In the genomic region with DNA sequence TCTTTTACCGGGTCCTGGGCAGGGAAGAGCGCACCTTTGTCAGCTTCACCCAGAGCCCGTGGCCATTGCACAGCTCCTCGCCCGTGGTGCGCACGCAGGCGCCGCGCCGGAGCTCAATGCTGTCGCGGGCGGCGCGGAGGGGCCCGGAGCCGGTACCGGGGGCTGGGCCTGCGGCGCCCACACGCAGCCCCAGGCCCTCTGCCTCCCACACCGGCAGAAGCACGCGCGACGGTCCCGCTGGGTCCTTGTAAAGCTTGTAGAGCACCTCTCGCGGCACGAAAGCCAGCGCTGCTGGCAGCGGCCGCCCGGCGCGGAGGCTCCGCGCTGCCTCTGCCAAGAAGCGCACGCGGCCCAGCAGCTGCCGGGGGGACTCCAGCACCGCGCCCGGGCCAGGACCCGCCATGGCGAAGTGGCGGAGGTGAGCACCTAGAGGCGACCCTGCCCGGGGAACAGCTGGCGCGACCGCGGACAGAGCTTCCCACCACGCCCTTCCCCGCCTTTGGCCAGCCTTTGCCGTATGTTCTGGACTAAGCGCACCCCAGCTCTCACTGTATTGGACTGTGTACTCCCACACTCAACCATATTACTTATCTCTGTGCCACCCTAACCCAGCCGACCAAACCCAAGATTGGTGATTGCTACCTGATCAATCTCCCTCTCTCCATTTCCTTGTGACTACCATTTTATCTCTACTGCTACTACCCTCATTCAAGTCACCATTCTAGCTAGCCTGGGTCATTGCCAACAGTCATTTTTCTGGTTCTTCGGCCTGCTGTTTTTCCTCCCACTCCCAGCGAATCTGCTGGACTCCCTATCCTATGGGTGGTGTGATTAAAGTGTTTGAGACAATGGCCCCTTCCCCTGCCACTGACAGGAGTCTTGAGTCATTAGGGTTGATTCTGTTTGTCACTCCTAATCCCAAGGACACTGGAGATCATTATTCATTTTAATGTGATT, we compare ENCODE assay signal across 8 cellular contexts. TPM values are rescaled to one million over a fixed set of nuclear protein-coding genes. Genes with fewer than 3 reads are reported as not detected.
A peak's percentile ranks its signal among the peaks of the same experiment; 100 is the strongest.
DNase-seq lines count a peak whose midpoint lies in the region; ATAC-seq and TF ChIP-seq lines count a peak whose summit lies in the region.

A gene (minus strand): TSS at position 470 of the 957 bp plus-strand sequence. CDS start 67 bp downstream, at position 403.

- TF ChIP-seq CTCF in fibroblast of mammary gland (conservative IDR thresholded peaks at IDR 0.05; ENCODE audit: control insufficient read depth, insufficient read depth, low read depth, low read length) = no peak

- H3K9me3 Mint-ChIP-seq in activated T-helper 17 cell treated with anti-CD3 and anti-CD28 coated beads, Interleukin-2, amount 50 U/mL, for 72 hours = no peaks in the 10 kb centered on the region
- H3K9me3 Mint-ChIP-seq in naive thymus-derived CD8-positive, alpha-beta T cell = no peaks in the 10 kb centered on the region
- no peaks in the 10 kb centered on the region for H3K9me3 Mint-ChIP-seq in stimulated activated naive CD8-positive, alpha-beta T cell treated with anti-CD3 and anti-CD28 coated beads, Interleukin-15, Interleukin-2, amounts not matched to agents 100 ng/mL and 50 ng/mL, for 24 hours

- H3K4me3 ChIP-seq in fibroblast of mammary gland (ENCODE audit: control insufficient read depth, low read depth, low read length) = peak within 1 kb of the TSS; percentile 61

- no peaks in the 10 kb centered on the region for H3K9me3 ChIP-seq in KOPT-K1 (ENCODE audit: insufficient read depth, low read length, poor library complexity, severe bottlenecking)

- ATAC-seq in GM21723 (IDR thresholded peaks at IDR 0.05; ENCODE audit: unreplicated experiment) = peak; percentile 70
- peak; percentile 85 for ATAC-seq in activated T-helper 17 cell treated with anti-CD3 and anti-CD28 coated beads, Interleukin-2, amount 50 U/mL, for 72 hours (replicated peaks)
- peak; percentile 61 to 63 for ATAC-seq in naive thymus-derived CD8-positive, alpha-beta T cell

- peak within 1 kb of the TSS; percentile 51 for H3K27ac ChIP-seq in KOPT-K1 (ENCODE audit: low read depth, low read length, poor library complexity, severe bottlenecking)

- H3K27me3 Mint-ChIP-seq in activated T-helper 17 cell treated with anti-CD3 and anti-CD28 coated beads, Interleukin-2, amount 50 U/mL, for 72 hours = no peaks in the 10 kb centered on the region
- H3K27me3 Mint-ChIP-seq in naive thymus-derived CD8-positive, alpha-beta T cell = no peaks in the 10 kb centered on the region
- no peaks in the 10 kb centered on the region for H3K27me3 Mint-ChIP-seq in stimulated activated naive CD8-positive, alpha-beta T cell treated with anti-CD3 and anti-CD28 coated beads, Interleukin-15, Interleukin-2, amounts not matched to agents 100 ng/mL and 50 ng/mL, for 24 hours

- H3K36me3 Mint-ChIP-seq in activated T-helper 17 cell treated with anti-CD3 and anti-CD28 coated beads, Interleukin-2, amount 50 U/mL, for 72 hours (ENCODE audit: low read depth) = peaks cover 59% of the 10 kb centered on the region
- peaks cover 0 to 44% (median 0%) of the 10 kb centered on the region in 3 donors for H3K36me3 Mint-ChIP-seq in naive thymus-derived CD8-positive, alpha-beta T cell
- H3K36me3 Mint-ChIP-seq in stimulated activated naive CD8-positive, alpha-beta T cell treated with anti-CD3 and anti-CD28 coated beads, Interleukin-15, Interleukin-2, amounts not matched to agents 100 ng/mL and 50 ng/mL, for 24 hours (ENCODE audit: low read depth) = peaks cover 27% of the 10 kb centered on the region

- peaks cover 43% of the 10 kb centered on the region for H3K36me3 ChIP-seq in KOPT-K1 (ENCODE audit: insufficient read depth, low read length)

- H3K27ac Mint-ChIP-seq in activated T-helper 17 cell treated with anti-CD3 and anti-CD28 coated beads, Interleukin-2, amount 50 U/mL, for 72 hours = peak within 1 kb of the TSS; percentile 85
- H3K27ac Mint-ChIP-seq in naive thymus-derived CD8-positive, alpha-beta T cell = peak within 1 kb of the TSS; percentile 87 to 99 (median 95)
- H3K27ac Mint-ChIP-seq in stimulated activated naive CD8-positive, alpha-beta T cell treated with anti-CD3 and anti-CD28 coated beads, Interleukin-15, Interleukin-2, amounts not matched to agents 100 ng/mL and 50 ng/mL, for 24 hours = peak within 1 kb of the TSS; percentile 87

- peak within 1 kb of the TSS; percentile 87 for H3K4me3 Mint-ChIP-seq in activated T-helper 17 cell treated with anti-CD3 and anti-CD28 coated beads, Interleukin-2, amount 50 U/mL, for 72 hours
- H3K4me3 Mint-ChIP-seq in naive thymus-derived CD8-positive, alpha-beta T cell = peak within 1 kb of the TSS; percentile 81 to 97 (median 93)
- H3K4me3 Mint-ChIP-seq in stimulated activated naive CD8-positive, alpha-beta T cell treated with anti-CD3 and anti-CD28 coated beads, Interleukin-15, Interleukin-2, amounts not matched to agents 100 ng/mL and 50 ng/mL, for 24 hours = peak within 1 kb of the TSS; percentile 84

- POLR2A ChIA-PET in naive thymus-derived CD8-positive, alpha-beta T cell (lab: Charles Lee) = interaction anchor here (0.6 to 6.2 kb wide), 28 partner anchors 12 to 675 kb away, joined by 3 to 112 read pairs (median 6); a partner anchor contains a TSS

- H3K4me1 Mint-ChIP-seq in activated T-helper 17 cell treated with anti-CD3 and anti-CD28 coated beads, Interleukin-2, amount 50 U/mL, for 72 hours = peaks cover 34% of the 10 kb centered on the region
- H3K4me1 Mint-ChIP-seq in naive thymus-derived CD8-positive, alpha-beta T cell = peaks cover 21 to 56% (median 49%) of the 10 kb centered on the region in 4 donors
- peaks cover 48% of the 10 kb centered on the region for H3K4me1 Mint-ChIP-seq in stimulated activated naive CD8-positive, alpha-beta T cell treated with anti-CD3 and anti-CD28 coated beads, Interleukin-15, Interleukin-2, amounts not matched to agents 100 ng/mL and 50 ng/mL, for 24 hours (ENCODE audit: low read depth)

- peak; percentile 83 for DNase-seq in DMS79 treated with DMSO at 0.1 percent for 48 hours (lab: John Stamatoyannopoulos, UW)
- peak; percentile 81 for DNase-seq in RPMI7951 (ENCODE audit: low read depth)
- peak; percentile 69 for DNase-seq in fibroblast of mammary gland (ENCODE audit: low read depth)
- DNase-seq in naive thymus-derived CD8-positive, alpha-beta T cell = peak; percentile 44 to 78 (median 55)

RNA-seq across cellular contexts. Expression of the gene that starts here (rescaled TPM):
- total RNA-seq in RPMI7951 (2014; rRNA removed; shearing (Covaris generic)) = 23.6 and 27.9 TPM in 2 replicates
- total RNA-seq in activated T-helper 17 cell treated with anti-CD3 and anti-CD28 coated beads, Interleukin-2, amount 50 U/mL, for 72 hours = 10 to 100 TPM; 23.2 to 29.5 TPM
- total RNA-seq in naive thymus-derived CD8-positive, alpha-beta T cell = 10 to 100 TPM; 47.2 to 49.3 TPM
- polyA plus RNA-seq in naive thymus-derived CD8-positive, alpha-beta T cell = 10 to 100 TPM in 2 of 3 donors, 1 to 10 TPM in 1; 7.2 to 17.8 (median 15.6) TPM

Comparison
In these comparisons a context has a peak if more than half of its experiments do, and no peak if none do; other contexts are left out.
1. Peak in every context shown above with its lines: DNase-seq, ATAC-seq, H3K4me3 ChIP-seq and H3K27ac ChIP-seq.